ENCODE assay signal across 17 cellular contexts in genomic region chr12:71654200-71654599, GRCh38.
"Had no signal": no experiment of that assay in that cellular context is flagged by ENCODE, and none has a peak within 500 bp of the region (broad histone marks: within the 10 kb centered on the region; RNA-seq: fewer than 3 reads in every experiment).

No MANE protein-coding gene starts in this region.

- H3K27ac Mint-ChIP-seq: activated CD8-positive, alpha-beta T cell treated with anti-CD3 and anti-CD28 coated beads, Interleukin-2, amount 10 ng/mL, durations not matched to agents 7 days and 5 days; neural progenitor cell had no signal

- H3K4me3 Mint-ChIP-seq: neural progenitor cell had no signal

- H3K36me3 ChIP-seq: ovary, uterus had no signal

- ATAC-seq: activated CD8-positive, alpha-beta T cell treated with anti-CD3 and anti-CD28 coated beads, Interleukin-2, amount 10 ng/mL, durations not matched to agents 7 days and 5 days had no signal

- H3K4me3 ChIP-seq: coronary artery, left ventricle myocardium inferior, neural progenitor cell, ovary, uterus had no signal

- H3K27me3 ChIP-seq: neural progenitor cell, ovary, uterus had no signal

- H3K27ac ChIP-seq: coronary artery, epithelial cell of prostate, left ventricle myocardium inferior, neural progenitor cell, ovary, uterus, WERI-Rb-1 had no signal

- H3K9me3 ChIP-seq: ovary, uterus had no signal

- H3K4me1 ChIP-seq: neural progenitor cell, uterus had no signal

- DNase-seq: activated CD4-positive, alpha-beta T cell treated with anti-CD3 and anti-CD28 coated beads for 4 hours; activated CD8-positive, alpha-beta T cell treated with anti-CD3 and anti-CD28 coated beads, Interleukin-2, amount 10 ng/mL, durations not matched to agents 7 days and 5 days; activated gamma-delta T cell; caudate nucleus; effector CD8-positive, alpha-beta T cell; kidney; left ventricle myocardium inferior; mesendoderm; ovary; stimulated activated CD4-positive, alpha-beta T cell treated with anti-CD3 and anti-CD28 coated beads, Interleukin-4, amount 100 ng/mL, for 1 hour; stimulated activated CD8-positive, alpha-beta memory T cell treated with anti-CD3 and anti-CD28 coated beads, Interleukin-4, amount 100 ng/mL, for 48 hours; T1000; uterus; WERI-Rb-1 had no signal
